In the genomic region with DNA sequence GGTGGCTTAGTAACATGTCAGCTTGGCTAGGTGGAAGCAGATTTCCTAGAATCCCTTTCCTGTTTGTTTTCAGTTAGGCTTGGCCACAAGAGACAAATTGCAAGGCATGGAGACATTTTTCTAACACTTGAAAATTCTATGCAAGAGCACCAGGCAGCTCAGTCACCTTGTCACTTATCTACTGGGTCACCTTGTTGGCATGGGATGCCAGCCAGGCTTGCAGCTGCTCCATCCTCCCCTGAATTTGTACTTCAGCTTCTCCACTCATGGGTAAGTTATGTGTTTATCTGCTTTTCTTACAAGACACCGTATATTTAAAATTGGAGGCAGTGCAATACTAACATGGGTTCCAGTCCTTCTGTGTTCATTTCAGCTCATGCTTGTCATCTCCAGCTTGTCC, we compare ENCODE assay signal across 35 cellular contexts. TPM values are rescaled to one million over a fixed set of nuclear protein-coding genes. Genes with fewer than 3 reads are reported as not detected.
"Had no signal": no experiment of that assay in that cellular context is flagged by ENCODE, and none has a peak within 500 bp of the region (broad histone marks: within the 10 kb centered on the region; RNA-seq: fewer than 3 reads in every experiment).

No MANE protein-coding gene starts in this region.

- FAIRE-seq: astrocyte, bronchial epithelial cell, TTC549 had no signal

- H3K4me1 ChIP-seq: adrenal gland had no signal

- H3K27me3 ChIP-seq: adrenal gland, cardiac muscle cell had no signal

- ATAC-seq: activated CD8-positive, alpha-beta T cell treated with anti-CD3 and anti-CD28 coated beads for 36 hours; activated naive CD4-positive, alpha-beta T cell treated with anti-CD3 and anti-CD28 coated beads, Interleukin-2, amount 50 U/mL, for 72 hours; activated T-cell treated with anti-CD3 and anti-CD28 coated beads, Interleukin-2, amount 50 U/mL, for 4 hours; activated T-cell treated with anti-CD3 and anti-CD28 coated beads, Interleukin-2, amount 50 U/mL, for 72 hours; activated T-helper 17 cell treated with anti-CD3 and anti-CD28 coated beads, Interleukin-2, amount 50 U/mL, for 72 hours; T-cell had no signal

- H3K27ac ChIP-seq: adrenal gland, cardiac muscle cell, VCaP had no signal

- DNase-seq: activated B cell treated with CpG ODN at 0.5 μM for 24 hours; activated CD4-positive, alpha-beta T cell treated with anti-CD3 and anti-CD28 coated beads for 4 hours; activated CD4-positive, alpha-beta T cell treated with anti-CD3 and anti-CD28 coated beads, Interleukin-2, amount 10 ng/mL, durations not matched to agents 24 days and 14 days; activated CD4-positive, alpha-beta T cell treated with anti-CD3 and anti-CD28 coated beads, Interleukin-2, amount 50 U/mL, for 1 hour; activated CD4-positive, alpha-beta T cell treated with anti-CD3 and anti-CD28 coated beads, Interleukin-2, amount 50 U/mL, for 48 hours; activated CD4-positive, CD25-positive, alpha-beta regulatory T cell treated with anti-CD3 and anti-CD28 coated beads, Interleukin-2, amount 50 U/mL, for 72 hours; activated CD8-positive, alpha-beta memory T cell treated with anti-CD3 and anti-CD28 coated beads, Interleukin-2, amount 50 U/mL, for 4 hours; activated CD8-positive, alpha-beta T cell treated with anti-CD3 and anti-CD28 coated beads for 36 hours; activated effector memory CD4-positive, alpha-beta T cell treated with anti-CD3 and anti-CD28 coated beads, Interleukin-2, amount 50 U/mL, for 16 hours; activated gamma-delta T cell treated with Interleukin-2 at 50 U/mL for 16 hours; activated naive CD4-positive, alpha-beta T cell; activated naive CD4-positive, alpha-beta T cell treated with anti-CD3 and anti-CD28 coated beads for 36 hours; activated naive CD4-positive, alpha-beta T cell treated with anti-CD3 and anti-CD28 coated beads, Interleukin-2, amount 50 U/mL, for 16 hours; activated naive CD8-positive, alpha-beta T cell treated with anti-CD3 and anti-CD28 coated beads for 36 hours; activated T-cell treated with anti-CD3 and anti-CD28 coated beads for 4 hours; activated T-cell treated with anti-CD3 and anti-CD28 coated beads, Interleukin-2, amount 50 U/mL, for 1 hour; activated T-cell treated with anti-CD3 and anti-CD28 coated beads, Interleukin-2, amount 50 U/mL, for 4 hours; activated T-cell treated with anti-CD3 and anti-CD28 coated beads, Interleukin-2, amount 50 U/mL, for 72 hours; adrenal gland; amniotic stem cell; aorta; cerebellar nuclear complex; T-cell; T-helper 2 cell; T-helper 9 cell had no signal

- H3K9me3 ChIP-seq: adrenal gland had no signal

- H3K36me3 ChIP-seq: adrenal gland, cardiac muscle cell had no signal

- H3K4me3 ChIP-seq: adrenal gland, cardiac muscle cell had no signal

RNA-seq across cellular contexts. Expression of a gene that starts 43.3 kb away (rescaled TPM):
- total RNA-seq: activated B cell treated with CpG ODN at 0.5 μM for 24 hours; activated CD4-positive, alpha-beta T cell treated with anti-CD3 and anti-CD28 coated beads, Interleukin-2, amount 10 ng/mL, durations not matched to agents 24 days and 14 days; activated CD8-positive, alpha-beta memory T cell treated with anti-CD3 and anti-CD28 coated beads for 36 hours; activated CD8-positive, alpha-beta T cell treated with anti-CD3 and anti-CD28 coated beads for 36 hours; activated naive CD4-positive, alpha-beta T cell treated with anti-CD3 and anti-CD28 coated beads for 36 hours; activated naive CD4-positive, alpha-beta T cell treated with anti-CD3 and anti-CD28 coated beads, Interleukin-2, amount 50 U/mL, for 72 hours; activated naive CD8-positive, alpha-beta T cell treated with anti-CD3 and anti-CD28 coated beads for 36 hours; activated T-cell treated with anti-CD3 and anti-CD28 coated beads, Interleukin-2, amount 50 U/mL, for 4 hours; activated T-cell treated with anti-CD3 and anti-CD28 coated beads, Interleukin-2, amount 50 U/mL, for 72 hours; activated T-helper 1 cell treated with anti-CD3 and anti-CD28 coated beads, Interleukin-12 subunit alpha, Interleukin-12 subunit beta, Interleukin-2, Interleukin-4 antibody, amounts not matched to agents 30 ng/mL and 10 ng/mL and 1 ng/mL, durations not matched to agents 14 hours and 24 hours and 36 hours; activated T-helper 17 cell treated with anti-CD3 and anti-CD28 coated beads, Interleukin-2, amount 50 U/mL, for 72 hours; adrenal gland; aorta; astrocyte; bronchial epithelial cell; cardiac muscle cell; chondrocyte; T-cell had no signal
- polyA plus RNA-seq: aorta, cardiac muscle cell had no signal

RNA-seq across cellular contexts. Expression of a gene that starts 46.8 kb away (rescaled TPM):
- total RNA-seq: activated B cell treated with CpG ODN at 0.5 μM for 24 hours; activated CD4-positive, alpha-beta T cell treated with anti-CD3 and anti-CD28 coated beads, Interleukin-2, amount 10 ng/mL, durations not matched to agents 24 days and 14 days; activated CD8-positive, alpha-beta memory T cell treated with anti-CD3 and anti-CD28 coated beads for 36 hours; activated CD8-positive, alpha-beta T cell treated with anti-CD3 and anti-CD28 coated beads for 36 hours; activated naive CD4-positive, alpha-beta T cell treated with anti-CD3 and anti-CD28 coated beads for 36 hours; activated naive CD4-positive, alpha-beta T cell treated with anti-CD3 and anti-CD28 coated beads, Interleukin-2, amount 50 U/mL, for 72 hours; activated naive CD8-positive, alpha-beta T cell treated with anti-CD3 and anti-CD28 coated beads for 36 hours; activated T-cell treated with anti-CD3 and anti-CD28 coated beads, Interleukin-2, amount 50 U/mL, for 4 hours; activated T-cell treated with anti-CD3 and anti-CD28 coated beads, Interleukin-2, amount 50 U/mL, for 72 hours; activated T-helper 1 cell treated with anti-CD3 and anti-CD28 coated beads, Interleukin-12 subunit alpha, Interleukin-12 subunit beta, Interleukin-2, Interleukin-4 antibody, amounts not matched to agents 30 ng/mL and 10 ng/mL and 1 ng/mL, durations not matched to agents 14 hours and 24 hours and 36 hours; activated T-helper 17 cell treated with anti-CD3 and anti-CD28 coated beads, Interleukin-2, amount 50 U/mL, for 72 hours; adrenal gland; aorta; astrocyte; bronchial epithelial cell; cardiac muscle cell; chondrocyte; T-cell had no signal
- polyA plus RNA-seq: adrenal gland, aorta, cardiac muscle cell had no signal
